ENCODE assay signal across 1 cellular context in the genomic region with DNA sequence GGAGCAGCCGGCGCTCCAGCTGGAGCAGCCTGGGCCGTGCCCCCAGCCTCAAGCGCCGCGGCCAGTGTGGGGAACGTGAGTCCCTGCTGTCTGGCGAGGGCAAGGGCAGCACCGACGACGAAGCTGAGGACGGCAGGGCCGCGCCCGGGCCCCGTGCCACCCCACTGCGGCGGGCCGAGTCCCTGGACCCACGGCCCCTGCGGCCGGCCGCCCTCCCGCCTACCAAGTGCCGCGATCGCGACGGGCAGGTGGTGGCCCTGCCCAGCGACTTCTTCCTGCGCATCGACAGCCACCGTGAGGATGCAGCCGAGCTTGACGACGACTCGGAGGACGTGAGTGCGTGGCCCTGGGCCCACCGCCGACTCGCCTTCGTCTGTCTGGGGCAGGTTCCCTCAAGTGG.
TF ChIP-seq lines count a peak whose summit lies in the region.

No MANE protein-coding gene starts in this region.

TF ChIP-seq in WTC11, 78 proteins besides CTCF, POLR2A, EP300 and RAD21 (continued from another document):
- TF ChIP-seq, protein P1, sequence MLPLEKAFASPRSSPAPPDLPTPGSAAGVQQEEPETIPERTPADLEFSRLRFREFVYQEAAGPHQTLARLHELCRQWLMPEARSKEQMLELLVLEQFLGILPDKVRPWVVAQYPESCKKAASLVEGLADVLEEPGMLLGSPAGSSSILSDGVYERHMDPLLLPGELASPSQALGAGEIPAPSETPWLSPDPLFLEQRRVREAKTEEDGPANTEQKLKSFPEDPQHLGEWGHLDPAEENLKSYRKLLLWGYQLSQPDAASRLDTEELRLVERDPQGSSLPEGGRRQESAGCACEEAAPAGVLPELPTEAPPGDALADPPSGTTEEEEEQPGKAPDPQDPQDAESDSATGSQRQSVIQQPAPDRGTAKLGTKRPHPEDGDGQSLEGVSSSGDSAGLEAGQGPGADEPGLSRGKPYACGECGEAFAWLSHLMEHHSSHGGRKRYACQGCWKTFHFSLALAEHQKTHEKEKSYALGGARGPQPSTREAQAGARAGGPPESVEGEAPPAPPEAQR (CRISPR knock-in tag; IDR thresholded peaks at IDR 0.05): no peak
- TF ChIP-seq SOX15 (CRISPR knock-in tag; IDR thresholded peaks at IDR 0.05): no peak
- no peak for TF ChIP-seq IRF2 (CRISPR knock-in tag; IDR thresholded peaks at IDR 0.05; ENCODE audit: borderline replicate concordance, low read depth)
- TF ChIP-seq ZNF121 (CRISPR knock-in tag; IDR thresholded peaks at IDR 0.05): no peak
- TF ChIP-seq, protein P2, sequence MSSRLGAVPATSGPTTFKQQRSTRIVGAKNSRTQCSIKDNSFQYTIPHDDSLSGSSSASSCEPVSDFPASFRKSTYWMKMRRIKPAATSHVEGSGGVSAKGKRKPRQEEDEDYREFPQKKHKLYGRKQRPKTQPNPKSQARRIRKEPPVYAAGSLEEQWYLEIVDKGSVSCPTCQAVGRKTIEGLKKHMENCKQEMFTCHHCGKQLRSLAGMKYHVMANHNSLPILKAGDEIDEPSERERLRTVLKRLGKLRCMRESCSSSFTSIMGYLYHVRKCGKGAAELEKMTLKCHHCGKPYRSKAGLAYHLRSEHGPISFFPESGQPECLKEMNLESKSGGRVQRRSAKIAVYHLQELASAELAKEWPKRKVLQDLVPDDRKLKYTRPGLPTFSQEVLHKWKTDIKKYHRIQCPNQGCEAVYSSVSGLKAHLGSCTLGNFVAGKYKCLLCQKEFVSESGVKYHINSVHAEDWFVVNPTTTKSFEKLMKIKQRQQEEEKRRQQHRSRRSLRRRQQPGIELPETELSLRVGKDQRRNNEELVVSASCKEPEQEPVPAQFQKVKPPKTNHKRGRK (CRISPR knock-in tag; IDR thresholded peaks at IDR 0.05; ENCODE audit: borderline replicate concordance): no peak
- no peak for TF ChIP-seq FOXK1 (CRISPR knock-in tag; IDR thresholded peaks at IDR 0.05)
- TF ChIP-seq, protein P3, sequence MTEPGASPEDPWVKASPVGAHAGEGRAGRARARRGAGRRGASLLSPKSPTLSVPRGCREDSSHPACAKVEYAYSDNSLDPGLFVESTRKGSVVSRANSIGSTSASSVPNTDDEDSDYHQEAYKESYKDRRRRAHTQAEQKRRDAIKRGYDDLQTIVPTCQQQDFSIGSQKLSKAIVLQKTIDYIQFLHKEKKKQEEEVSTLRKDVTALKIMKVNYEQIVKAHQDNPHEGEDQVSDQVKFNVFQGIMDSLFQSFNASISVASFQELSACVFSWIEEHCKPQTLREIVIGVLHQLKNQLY (CRISPR knock-in tag; IDR thresholded peaks at IDR 0.05): no peak
- no peak for TF ChIP-seq ZNF671 (CRISPR knock-in tag; IDR thresholded peaks at IDR 0.05)
- no peak for TF ChIP-seq TP53 (CRISPR knock-in tag; IDR thresholded peaks at IDR 0.05)
- TF ChIP-seq, protein P4, sequence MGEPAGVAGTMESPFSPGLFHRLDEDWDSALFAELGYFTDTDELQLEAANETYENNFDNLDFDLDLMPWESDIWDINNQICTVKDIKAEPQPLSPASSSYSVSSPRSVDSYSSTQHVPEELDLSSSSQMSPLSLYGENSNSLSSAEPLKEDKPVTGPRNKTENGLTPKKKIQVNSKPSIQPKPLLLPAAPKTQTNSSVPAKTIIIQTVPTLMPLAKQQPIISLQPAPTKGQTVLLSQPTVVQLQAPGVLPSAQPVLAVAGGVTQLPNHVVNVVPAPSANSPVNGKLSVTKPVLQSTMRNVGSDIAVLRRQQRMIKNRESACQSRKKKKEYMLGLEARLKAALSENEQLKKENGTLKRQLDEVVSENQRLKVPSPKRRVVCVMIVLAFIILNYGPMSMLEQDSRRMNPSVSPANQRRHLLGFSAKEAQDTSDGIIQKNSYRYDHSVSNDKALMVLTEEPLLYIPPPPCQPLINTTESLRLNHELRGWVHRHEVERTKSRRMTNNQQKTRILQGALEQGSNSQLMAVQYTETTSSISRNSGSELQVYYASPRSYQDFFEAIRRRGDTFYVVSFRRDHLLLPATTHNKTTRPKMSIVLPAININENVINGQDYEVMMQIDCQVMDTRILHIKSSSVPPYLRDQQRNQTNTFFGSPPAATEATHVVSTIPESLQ (CRISPR knock-in tag; IDR thresholded peaks at IDR 0.05): no peak
- no peak for TF ChIP-seq NR3C1 (CRISPR knock-in tag; conservative IDR thresholded peaks at IDR 0.05; ENCODE audit: low read depth)
- TF ChIP-seq TEAD1 (CRISPR knock-in tag; IDR thresholded peaks at IDR 0.05): no peak
- no peak for TF ChIP-seq GRHL2 (CRISPR knock-in tag; IDR thresholded peaks at IDR 0.05; ENCODE audit: insufficient replicate concordance, severe bottlenecking)
- TF ChIP-seq PRRX2 (CRISPR knock-in tag; IDR thresholded peaks at IDR 0.05): no peak
- no peak for TF ChIP-seq GABPB1 (CRISPR knock-in tag; IDR thresholded peaks at IDR 0.05)
